In genomic region chr1:159197767-159198557, GRCh38 we compare ENCODE assay signal across 8 cellular contexts. TPM values are rescaled to one million over a fixed set of nuclear protein-coding genes. Genes with fewer than 3 reads are reported as not detected.
DNase-seq lines count a peak whose midpoint lies in the region; ATAC-seq and TF ChIP-seq lines count a peak whose summit lies in the region.

No MANE protein-coding gene starts in this region.

- TF ChIP-seq POLR2A in right lobe of liver (IDR thresholded peaks at IDR 0.05), result no peak

- peak; percentile 95 for TF ChIP-seq CTCF in GM12872 (IDR thresholded peaks at IDR 0.05; ENCODE audit: insufficient read depth, low read depth, low read length)
- peak; percentile 75 to 87 (median 76) for TF ChIP-seq CTCF in right lobe of liver (IDR thresholded peaks at IDR 0.05)

- H3K27ac ChIP-seq in right lobe of liver, result no peak overlapping the region

- intact Hi-C loops in right lobe of liver (cut with DNase I), result no loop called here

- DNase-seq in 8988T (peak; percentile 46), NCI-H1105 treated with DMSO at 0.1 percent for 48 hours (lab: John Stamatoyannopoulos, UW) (peak; percentile 73), UCSD-AML1 (lab: John Stamatoyannopoulos, UW; ENCODE audit: unreplicated experiment) (peak; percentile 50), cerebellar nuclear complex (lab: John Stamatoyannopoulos, UW) (peak; percentile 14 to 32), right lobe of liver (peak in 2 of 3 donors; percentile 46 to 60)
- DNase-seq in stimulated activated CD8-positive, alpha-beta memory T cell treated with anti-CD3 and anti-CD28 coated beads, Interleukin-4, amount 100 ng/mL, for 48 hours, result peak; percentile 80

- no peaks in the 10 kb centered on the region for H3K36me3 ChIP-seq in right lobe of liver

- H3K27me3 ChIP-seq in right lobe of liver, result no peaks in the 10 kb centered on the region

- no peak overlapping the region for H3K4me3 ChIP-seq in right lobe of liver

- no peaks in the 10 kb centered on the region for H3K9me3 ChIP-seq in right lobe of liver

- 23% methylated on average over 8 of the region's 9 CpGs for WGBS in right lobe of liver (ENCODE audit: insufficient coverage, low coverage, low lambda C conversion rate, missing lambda C conversion rate)

- H3K4me1 ChIP-seq in right lobe of liver, result no peaks in the 10 kb centered on the region

- peak; percentile 88 for ATAC-seq in HG02798 (IDR thresholded peaks at IDR 0.05; ENCODE audit: poor library complexity, unreplicated experiment)
- ATAC-seq in right lobe of liver, result peak; percentile 82 to 95 (median 90)

RNA-seq across cellular contexts. Expression of gene ACKR1, which starts 6.7 kb away (rescaled TPM):
- under 1 TPM in 4 of 6 experiments, not detected in 2; 0.12 to 0.53 (median 0.39) TPM for total RNA-seq in right lobe of liver

RNA-seq across cellular contexts. Expression of gene CADM3, which starts 26.5 kb away (rescaled TPM):
- under 1 TPM; 0.11 to 0.61 (median 0.16) TPM for total RNA-seq in right lobe of liver

Comparison
In these comparisons a context has a peak if more than half of its experiments do, and no peak if none do; other contexts are left out.
1. DNase-seq: peak in every context shown above with its lines; median percentile 80 in stimulated activated CD8-positive, alpha-beta memory T cell treated with anti-CD3 and anti-CD28 coated beads, Interleukin-4, amount 100 ng/mL, for 48 hours; 73 in NCI-H1105 treated with DMSO at 0.1 percent for 48 hours; 53 in right lobe of liver; 50 in UCSD-AML1; 46 in 8988T; 23 in cerebellar nuclear complex.